In the genomic region with DNA sequence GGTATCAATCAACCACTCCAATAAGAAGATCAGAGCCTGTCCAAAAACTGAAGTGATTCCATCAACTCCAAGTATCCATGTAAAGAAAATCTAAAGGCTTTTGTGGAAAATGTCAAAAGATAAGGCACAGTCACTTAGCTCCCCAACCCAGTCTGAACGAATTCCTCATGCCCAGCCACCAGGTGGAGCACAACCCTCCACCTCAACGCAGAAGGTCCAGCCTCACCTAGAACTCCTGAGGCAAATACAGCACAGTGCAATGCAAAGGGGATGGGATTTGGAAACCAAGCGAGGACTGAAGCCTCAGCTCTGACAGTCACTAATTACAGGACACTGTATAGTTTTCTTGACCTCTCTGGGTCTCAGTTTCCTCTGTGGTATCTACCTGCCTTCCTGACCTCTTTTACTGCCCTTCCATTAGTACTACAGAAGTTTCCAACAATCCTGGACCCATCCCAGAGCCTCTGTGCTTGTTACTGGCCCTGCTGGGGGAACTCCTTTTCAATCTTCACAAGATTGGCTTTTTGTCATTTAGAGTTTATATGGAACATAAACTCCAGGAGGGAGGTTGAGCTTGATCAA, we compare ENCODE assay signal across 8 cellular contexts. TPM values are rescaled to one million over a fixed set of nuclear protein-coding genes. Genes with fewer than 3 reads are reported as not detected.
A peak's percentile ranks its signal among the peaks of the same experiment; 100 is the strongest.
DNase-seq lines count a peak whose midpoint lies in the region; ATAC-seq and TF ChIP-seq lines count a peak whose summit lies in the region.

No MANE protein-coding gene starts in this region.

- TF ChIP-seq POLR2A in Peyer's patch (IDR thresholded peaks at IDR 0.05), result no peak

- no peak overlapping the region for H3K27ac ChIP-seq in GM23338 (ENCODE audit: low read depth)
- H3K27ac ChIP-seq in Peyer's patch, result no peak overlapping the region

- DNase-seq in BE2C (peak; percentile 45), GM23338 (ENCODE audit: low spot score) (peak; percentile 81), Peyer's patch (peak in 2 of 3 donors; percentile 66 to 77), kidney epithelial cell (ENCODE audit: low read depth) (no peak), amniotic stem cell (lab: John Stamatoyannopoulos, UW) (no peak), T1000 (lab: John Stamatoyannopoulos, UW) (no peak)
- DNase-seq in activated naive CD4-positive, alpha-beta T cell treated with anti-CD3 and anti-CD28 coated beads for 36 hours, result peak; percentile 62
- DNase-seq in stimulated activated CD8-positive, alpha-beta memory T cell treated with anti-CD3 and anti-CD28 coated beads, Interleukin-7, amount 100 ng/mL, for 4 hours (ENCODE audit: low read depth in 2 of 2), result peak; percentile 21 to 30

- no peak overlapping the region for H3K4me2 ChIP-seq in GM23338

- H3K9me2 ChIP-seq in GM23338 (ENCODE audit: insufficient read depth), result no peaks in the 10 kb centered on the region

- peaks cover 10% of the 10 kb centered on the region for H3K27me3 Mint-ChIP-seq in GM23338 (ENCODE audit: insufficient read depth, low read depth, poor library complexity)
- H3K27me3 Mint-ChIP-seq in activated naive CD4-positive, alpha-beta T cell treated with anti-CD3 and anti-CD28 coated beads for 36 hours (ENCODE audit: low read depth), result no peaks in the 10 kb centered on the region

- peaks cover 19% of the 10 kb centered on the region for H3K4me1 Mint-ChIP-seq in GM23338
- peaks cover 24% of the 10 kb centered on the region for H3K4me1 Mint-ChIP-seq in activated naive CD4-positive, alpha-beta T cell treated with anti-CD3 and anti-CD28 coated beads for 36 hours (ENCODE audit: low read depth)

- H3K9me3 ChIP-seq in BE2C (no peaks in the 10 kb centered on the region), Peyer's patch (no peaks in the 10 kb centered on the region)

- H3K36me3 ChIP-seq in BE2C, result no peaks in the 10 kb centered on the region; the same call in 1 of the 2 replicates
- H3K36me3 ChIP-seq in GM23338 (ENCODE audit: insufficient read depth), result peaks cover 31% of the 10 kb centered on the region
- peaks cover 0 to 29% (median 0%) of the 10 kb centered on the region in 3 donors for H3K36me3 ChIP-seq in Peyer's patch
- H3K36me3 ChIP-seq in kidney epithelial cell (ENCODE audit: control insufficient read depth, insufficient read depth, low read length), result no peaks in the 10 kb centered on the region

- peaks cover 45% of the 10 kb centered on the region for H4K20me1 ChIP-seq in GM23338 (replicated peaks; ENCODE audit: insufficient read depth)

- CTCF ChIA-PET in activated naive CD4-positive, alpha-beta T cell treated with anti-CD3 and anti-CD28 coated beads for 36 hours (lab: Charles Lee), result interaction anchor here (0.6 to 5.5 kb wide), 17 partner anchors 14 to 1288 kb away, joined by 3 to 83 read pairs (median 3); no protein-coding TSS in a partner anchor

- peaks cover 64% of the 10 kb centered on the region for H3K79me2 ChIP-seq in GM23338 (replicated peaks; ENCODE audit: insufficient read depth)

- intact Hi-C loops in activated naive CD4-positive, alpha-beta T cell treated with anti-CD3 and anti-CD28 coated beads for 36 hours (cut with micrococcal nuclease), result no loop called here

- TF ChIP-seq CTCF in BE2C (IDR thresholded peaks at IDR 0.05; ENCODE audit: low read depth, low read length) (peak; percentile 60), GM23338 (conservative IDR thresholded peaks at IDR 0.05; ENCODE audit: low read depth in 2 of 2) (peak; percentile 78 to 85), Peyer's patch (IDR thresholded peaks at IDR 0.05) (peak; percentile 5 to 69 (median 58)), kidney epithelial cell (IDR thresholded peaks at IDR 0.05; ENCODE audit: insufficient read depth, low read length, poor library complexity, severe bottlenecking) (peak; percentile 74)

- H3K27me3 ChIP-seq in BE2C (no peaks in the 10 kb centered on the region), GM23338 (ENCODE audit: insufficient read depth) (no peaks in the 10 kb centered on the region), Peyer's patch (no peaks in the 10 kb centered on the region), kidney epithelial cell (ENCODE audit: control insufficient read depth, insufficient read depth, low read length) (no peaks in the 10 kb centered on the region)

- H3F3A ChIP-seq in GM23338 (replicated peaks; ENCODE audit: low read depth), result peaks cover 8% of the 10 kb centered on the region; the same call in 1 of the 2 replicates

- H3K4me1 ChIP-seq in BE2C (no peaks in the 10 kb centered on the region), GM23338 (ENCODE audit: insufficient read depth) (peaks cover 11% of the 10 kb centered on the region), Peyer's patch (peaks cover 0 to 20% (median 4%) of the 10 kb centered on the region in 4 donors)

- H3K4me3 ChIP-seq in BE2C (ENCODE audit: low read depth, low read length), result no peak overlapping the region
- H3K4me3 ChIP-seq in GM23338, result no peak overlapping the region
- no peak overlapping the region for H3K4me3 ChIP-seq in Peyer's patch
- H3K4me3 ChIP-seq in kidney epithelial cell (ENCODE audit: low read depth, low read length), result no peak overlapping the region

- H3K27ac Mint-ChIP-seq in GM23338, result no peak overlapping the region
- H3K27ac Mint-ChIP-seq in activated naive CD4-positive, alpha-beta T cell treated with anti-CD3 and anti-CD28 coated beads for 36 hours, result peak overlapping the region; percentile 33

- peaks cover 57% of the 10 kb centered on the region for H3K36me3 Mint-ChIP-seq in GM23338 (ENCODE audit: low read depth)
- peaks cover 22% of the 10 kb centered on the region for H3K36me3 Mint-ChIP-seq in activated naive CD4-positive, alpha-beta T cell treated with anti-CD3 and anti-CD28 coated beads for 36 hours (ENCODE audit: low read depth)

- H3K9me3 Mint-ChIP-seq in GM23338, result no peaks in the 10 kb centered on the region
- H3K9me3 Mint-ChIP-seq in activated naive CD4-positive, alpha-beta T cell treated with anti-CD3 and anti-CD28 coated beads for 36 hours, result no peaks in the 10 kb centered on the region

- ATAC-seq in GM23338, result peak; percentile 31

- H2AFZ ChIP-seq in GM23338, result no peak overlapping the region

- peak overlapping the region; percentile 95 for H3K4me3 Mint-ChIP-seq in GM23338
- H3K4me3 Mint-ChIP-seq in activated naive CD4-positive, alpha-beta T cell treated with anti-CD3 and anti-CD28 coated beads for 36 hours, result peak overlapping the region; percentile 94

TF ChIP-seq in GM23338, 12 proteins besides CTCF, POLR2A, EP300 and RAD21 (continues in another document):
- TF ChIP-seq CREB1 (CRISPR knock-in tag; IDR thresholded peaks at IDR 0.05; ENCODE audit: low read depth), result no peak
- TF ChIP-seq, protein P1, sequence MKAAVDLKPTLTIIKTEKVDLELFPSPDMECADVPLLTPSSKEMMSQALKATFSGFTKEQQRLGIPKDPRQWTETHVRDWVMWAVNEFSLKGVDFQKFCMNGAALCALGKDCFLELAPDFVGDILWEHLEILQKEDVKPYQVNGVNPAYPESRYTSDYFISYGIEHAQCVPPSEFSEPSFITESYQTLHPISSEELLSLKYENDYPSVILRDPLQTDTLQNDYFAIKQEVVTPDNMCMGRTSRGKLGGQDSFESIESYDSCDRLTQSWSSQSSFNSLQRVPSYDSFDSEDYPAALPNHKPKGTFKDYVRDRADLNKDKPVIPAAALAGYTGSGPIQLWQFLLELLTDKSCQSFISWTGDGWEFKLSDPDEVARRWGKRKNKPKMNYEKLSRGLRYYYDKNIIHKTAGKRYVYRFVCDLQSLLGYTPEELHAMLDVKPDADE (IDR thresholded peaks at IDR 0.05), result no peak
- no peak for TF ChIP-seq STAT1 (IDR thresholded peaks at IDR 0.05; ENCODE audit: unreplicated experiment)
- no peak for TF ChIP-seq POLR2AphosphoS5 (IDR thresholded peaks at IDR 0.05; ENCODE audit: low read depth)

RNA-seq across cellular contexts. Expression of a gene that starts 2.0 kb away (rescaled TPM):
- polyA plus RNA-seq in BE2C (2012; ENCODE audit: insufficient read depth, insufficient read length, low read depth), result 13.3 TPM
- 34.6 and 42.8 TPM in 2 replicates for total RNA-seq in GM23338 (2014; rRNA removed; shearing (Covaris generic))
- polyA plus RNA-seq in GM23338 (2016; fragmentation: Nextera tagmentation; extraction: Ambion mirVana), result 28.1 and 35.5 TPM in 2 replicates
- 10 to 100 TPM; 24.8 to 41.6 (median 32.2) TPM for total RNA-seq in Peyer's patch
- 10 to 100 TPM; 33.9 to 40.4 TPM for total RNA-seq in activated naive CD4-positive, alpha-beta T cell treated with anti-CD3 and anti-CD28 coated beads for 36 hours
- 26.1 and 29.1 TPM in 2 replicates for total RNA-seq in kidney epithelial cell

RNA-seq across cellular contexts. Expression of a gene that starts 43.0 kb away (rescaled TPM):
- polyA plus RNA-seq in BE2C (2012; ENCODE audit: insufficient read depth, insufficient read length, low read depth), result 26.4 TPM
- total RNA-seq in GM23338 (2014; rRNA removed; shearing (Covaris generic)), result 7.9 and 11.7 TPM in 2 replicates
- 40.3 and 44.9 TPM in 2 replicates for polyA plus RNA-seq in GM23338 (2016; fragmentation: Nextera tagmentation; extraction: Ambion mirVana)
- total RNA-seq in Peyer's patch (10 to 100 TPM; 14.9 to 41.8 (median 31.5) TPM), kidney epithelial cell (24.7 and 29.7 TPM in 2 replicates)
- total RNA-seq in activated naive CD4-positive, alpha-beta T cell treated with anti-CD3 and anti-CD28 coated beads for 36 hours, result 10 to 100 TPM; 31.7 to 32.4 TPM

RNA-seq across cellular contexts. Expression of a gene that starts 48.8 kb away (rescaled TPM):
- 11.6 TPM for polyA plus RNA-seq in BE2C (2012; ENCODE audit: insufficient read depth, insufficient read length, low read depth)
- 7.1 and 8.7 TPM in 2 replicates for total RNA-seq in GM23338 (2014; rRNA removed; shearing (Covaris generic))
- 4.3 TPM in 2 replicates for polyA plus RNA-seq in GM23338 (2016; fragmentation: Nextera tagmentation; extraction: Ambion mirVana)
- total RNA-seq in Peyer's patch (10 to 100 TPM in 1 of 4 donors, 1 to 10 TPM in 3; 2.5 to 13.2 (median 4.6) TPM), kidney epithelial cell (7.8 and 10.5 TPM in 2 replicates)
- total RNA-seq in activated naive CD4-positive, alpha-beta T cell treated with anti-CD3 and anti-CD28 coated beads for 36 hours, result 1 to 10 TPM; 2.4 to 2.7 TPM

Comparison
In these comparisons a context has a peak if more than half of its experiments do, and no peak if none do; other contexts are left out.
1. DNase-seq: peak in BE2C (single experiment), GM23338 (single experiment), Peyer's patch (2 of 3), activated naive CD4-positive, alpha-beta T cell treated with anti-CD3 and anti-CD28 coated beads for 36 hours (single experiment) and stimulated activated CD8-positive, alpha-beta memory T cell treated with anti-CD3 and anti-CD28 coated beads, Interleukin-7, amount 100 ng/mL, for 4 hours (2 of 2); none in kidney epithelial cell (single experiment), amniotic stem cell (single experiment) and T1000 (single experiment).
2. Peak in every context shown above with its lines, with median percentiles within 50 percentile points of each other: CTCF ChIP-seq.